In genomic region chr17:82274134-82275020, GRCh38 we compare ENCODE assay signal across 8 cellular contexts. TPM values are rescaled to one million over a fixed set of nuclear protein-coding genes. Genes with fewer than 3 reads are reported as not detected.
DNase-seq lines count a peak whose midpoint lies in the region; ATAC-seq and TF ChIP-seq lines count a peak whose summit lies in the region.

No MANE protein-coding gene starts in this region.

- H3K9me3 Mint-ChIP-seq in T-helper 2 cell treated with Interferon-gamma antibody and Interleukin-4, amounts not matched to agents 5 μg/mL and 100 μg/mL, for 36 hours: no peaks in the 10 kb centered on the region
- H3K9me3 Mint-ChIP-seq in activated naive CD8-positive, alpha-beta T cell treated with anti-CD3 and anti-CD28 coated beads, Interleukin-2, amount 50 U/mL, for 24 hours: no peaks in the 10 kb centered on the region

- H3K4me3 Mint-ChIP-seq in T-helper 2 cell treated with Interferon-gamma antibody and Interleukin-4, amounts not matched to agents 5 μg/mL and 100 μg/mL, for 36 hours: peak overlapping the region; percentile 89
- H3K4me3 Mint-ChIP-seq in activated naive CD8-positive, alpha-beta T cell treated with anti-CD3 and anti-CD28 coated beads, Interleukin-2, amount 50 U/mL, for 24 hours: peak overlapping the region; percentile 86

- H3K27ac ChIP-seq in subcutaneous abdominal adipose tissue (ENCODE audit: low read depth, low read length) (no peak overlapping the region), adrenal gland (peak overlapping the region in 2 of 5 donors; percentile 97)

- peak overlapping the region in 4 of 5 donors; percentile 52 to 75 (median 59) for H3K9ac ChIP-seq in subcutaneous abdominal adipose tissue (ENCODE audit: low read length in 5 of 5)

- no peaks in the 10 kb centered on the region for H3K27me3 Mint-ChIP-seq in T-helper 2 cell treated with Interferon-gamma antibody and Interleukin-4, amounts not matched to agents 5 μg/mL and 100 μg/mL, for 36 hours (ENCODE audit: low read depth)
- H3K27me3 Mint-ChIP-seq in activated naive CD8-positive, alpha-beta T cell treated with anti-CD3 and anti-CD28 coated beads, Interleukin-2, amount 50 U/mL, for 24 hours: no peaks in the 10 kb centered on the region

- no peak overlapping the region for H3K27ac Mint-ChIP-seq in T-helper 2 cell treated with Interferon-gamma antibody and Interleukin-4, amounts not matched to agents 5 μg/mL and 100 μg/mL, for 36 hours
- H3K27ac Mint-ChIP-seq in activated naive CD8-positive, alpha-beta T cell treated with anti-CD3 and anti-CD28 coated beads, Interleukin-2, amount 50 U/mL, for 24 hours: no peak overlapping the region

- H3K4me1 Mint-ChIP-seq in T-helper 2 cell treated with Interferon-gamma antibody and Interleukin-4, amounts not matched to agents 5 μg/mL and 100 μg/mL, for 36 hours (ENCODE audit: low read depth): peaks cover 23% of the 10 kb centered on the region
- H3K4me1 Mint-ChIP-seq in activated naive CD8-positive, alpha-beta T cell treated with anti-CD3 and anti-CD28 coated beads, Interleukin-2, amount 50 U/mL, for 24 hours: peaks cover 35% of the 10 kb centered on the region

- H3K4me1 ChIP-seq in subcutaneous abdominal adipose tissue (ENCODE audit: control insufficient read depth in 5 of 5, insufficient read depth in 5 of 5, low read length in 5 of 5): peaks cover 9 to 47% (median 42%) of the 10 kb centered on the region in 5 donors
- peaks cover 26 to 43% of the 10 kb centered on the region in 2 donors for H3K4me1 ChIP-seq in adrenal gland (replicated peaks in 1 of 2)

- ATAC-seq in activated naive CD8-positive, alpha-beta T cell treated with anti-CD3 and anti-CD28 coated beads, Interleukin-2, amount 50 U/mL, for 24 hours: no peak
- ATAC-seq in omental fat pad (ENCODE audit: low FRiP score): no peak

- no peak for TF ChIP-seq POLR2A in adrenal gland (IDR thresholded peaks at IDR 0.05)

- H3K4me3 ChIP-seq in kidney epithelial cell (ENCODE audit: low read depth, low read length) (peak overlapping the region; percentile 92), subcutaneous abdominal adipose tissue (ENCODE audit: low read depth in 1 of 5, low read length in 5 of 5) (peak overlapping the region; percentile 51 to 80 (median 70)), adrenal gland (peak overlapping the region in 1 of 4 donors; percentile 85)

- TF ChIP-seq CTCF in kidney epithelial cell (IDR thresholded peaks at IDR 0.05; ENCODE audit: insufficient read depth, low read length, poor library complexity, severe bottlenecking) (no peak), omental fat pad (IDR thresholded peaks at IDR 0.05) (no peak), adrenal gland (IDR thresholded peaks at IDR 0.05) (no peak)

- H3K27me3 ChIP-seq in kidney epithelial cell (ENCODE audit: control insufficient read depth, insufficient read depth, low read length) (no peaks in the 10 kb centered on the region), subcutaneous abdominal adipose tissue (ENCODE audit: control insufficient read depth in 5 of 5, insufficient read depth in 4 of 5, low read length in 5 of 5) (no peaks in the 10 kb centered on the region), adrenal gland (no peaks in the 10 kb centered on the region)

- intact Hi-C loops in adrenal gland (cut with DNase I): no loop called here

- H3K36me3 Mint-ChIP-seq in T-helper 2 cell treated with Interferon-gamma antibody and Interleukin-4, amounts not matched to agents 5 μg/mL and 100 μg/mL, for 36 hours (ENCODE audit: low read depth): peaks cover 23% of the 10 kb centered on the region
- peaks cover 27% of the 10 kb centered on the region for H3K36me3 Mint-ChIP-seq in activated naive CD8-positive, alpha-beta T cell treated with anti-CD3 and anti-CD28 coated beads, Interleukin-2, amount 50 U/mL, for 24 hours (ENCODE audit: low read depth)

- H3K36me3 ChIP-seq in kidney epithelial cell (ENCODE audit: control insufficient read depth, insufficient read depth, low read length) (no peaks in the 10 kb centered on the region), subcutaneous abdominal adipose tissue (ENCODE audit: control insufficient read depth in 5 of 5, insufficient read depth in 5 of 5, low read length in 5 of 5) (peaks cover 0 to 30% (median 20%) of the 10 kb centered on the region in 5 donors), adrenal gland (replicated peaks in 1 of 2) (peaks cover 0 to 18% of the 10 kb centered on the region in 2 donors)

- 67 to 74% (median 71%) methylated on average over 16 to 27 of the region's 27 CpGs for WGBS in adrenal gland, 4 donors

- H3K9me3 ChIP-seq in subcutaneous abdominal adipose tissue (ENCODE audit: control insufficient read depth in 5 of 5, low read length in 5 of 5) (no peaks in the 10 kb centered on the region), adrenal gland (replicated peaks in 1 of 3) (no peaks in the 10 kb centered on the region)

- no peak for DNase-seq in T-helper 2 cell treated with Interferon-gamma antibody and Interleukin-4, amounts not matched to agents 5 μg/mL and 100 μg/mL, for 36 hours (ENCODE audit: low spot score)
- DNase-seq in T-helper 2 cell (no peak), kidney epithelial cell (ENCODE audit: low read depth) (no peak), omental fat pad (ENCODE audit: low spot score) (no peak), adrenal gland (no peak), mesenteric fat pad (ENCODE audit: low spot score) (no peak)
- no peak for DNase-seq in activated naive CD8-positive, alpha-beta T cell treated with anti-CD3 and anti-CD28 coated beads, Interleukin-2, amount 50 U/mL, for 24 hours

RNA-seq across cellular contexts. Expression of gene CSNK1D, which starts 0.9 kb away (rescaled TPM):
- total RNA-seq in kidney epithelial cell (55.1 and 61.7 TPM in 2 replicates), omental fat pad (100 to 1,000 TPM in 2 of 4 donors, 10 to 100 TPM in 2; 54.7 to 117 (median 98.4) TPM), adrenal gland (100 to 1,000 TPM in 4 of 8 donors, 10 to 100 TPM in 4; 49.8 to 185 (median 97.4) TPM), mesenteric fat pad (171 TPM)
- polyA plus RNA-seq in adrenal gland: 100 to 1,000 TPM; 126 to 171 (median 153) TPM

RNA-seq across cellular contexts. Expression of gene CD7, which starts 43.0 kb away (rescaled TPM):
- 0.21 TPM in 1 of 2 replicates, not detected in the other for total RNA-seq in kidney epithelial cell
- total RNA-seq in omental fat pad: 1 to 10 TPM; 1.6 to 8.4 (median 4.2) TPM
- 1 to 10 TPM in 6 of 8 donors, under 1 TPM in 1, not detected in 1; 0.83 to 4.1 (median 1.8) TPM for total RNA-seq in adrenal gland
- polyA plus RNA-seq in adrenal gland: 1 to 10 TPM in 2 of 3 donors, not detected in 1; 1.1 to 4.2 TPM
- 3.2 TPM for total RNA-seq in mesenteric fat pad

RNA-seq across cellular contexts. Expression of gene SLC16A3, which starts 45.5 kb away (rescaled TPM):
- total RNA-seq in kidney epithelial cell (83.4 and 85.3 TPM in 2 replicates), omental fat pad (10 to 100 TPM; 25.1 to 68.0 (median 27.5) TPM), adrenal gland (10 to 100 TPM; 21.9 to 58.6 (median 40.1) TPM), mesenteric fat pad (65.0 TPM)
- polyA plus RNA-seq in adrenal gland: 10 to 100 TPM in 2 of 3 donors, 1 to 10 TPM in 1; 2.7 to 14.4 (median 10.5) TPM

RNA-seq across cellular contexts. Expression of gene SECTM1, which starts 59.2 kb away (rescaled TPM):
- total RNA-seq in kidney epithelial cell: 0.07 TPM in 1 of 2 replicates, not detected in the other
- 10 to 100 TPM; 19.8 to 35.5 (median 30.7) TPM for total RNA-seq in omental fat pad
- 10 to 100 TPM in 5 of 8 donors, 1 to 10 TPM in 3; 3.4 to 24.3 (median 13.0) TPM for total RNA-seq in adrenal gland
- polyA plus RNA-seq in adrenal gland: 1 to 10 TPM; 1.4 to 4.3 (median 3.7) TPM
- total RNA-seq in mesenteric fat pad: 14.6 TPM
